12 cellular contexts compared by ENCODE assay signal in the genomic region with DNA sequence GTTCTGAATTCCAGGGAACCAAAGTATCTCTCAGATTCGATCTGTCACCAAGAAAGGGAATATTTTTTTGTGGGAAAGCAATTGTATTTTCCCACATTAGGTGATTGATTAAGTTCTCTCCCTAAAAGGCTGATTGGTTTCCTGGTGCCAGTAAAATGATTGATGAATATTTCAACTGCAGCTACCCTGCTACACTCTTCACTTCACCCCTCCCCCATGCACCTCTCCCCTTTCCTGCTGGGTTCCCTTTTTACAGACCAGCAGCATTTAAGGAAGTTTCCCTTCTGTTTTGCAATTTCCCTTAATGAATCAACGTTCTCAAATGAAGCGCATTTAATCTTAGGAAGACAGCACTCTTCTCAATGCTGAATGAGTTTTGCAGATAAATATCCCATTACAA. TPM values are rescaled to one million over a fixed set of nuclear protein-coding genes. Genes with fewer than 3 reads are reported as not detected.
A peak's percentile ranks its signal among the peaks of the same experiment; 100 is the strongest.
DNase-seq lines count a peak whose midpoint lies in the region; ATAC-seq, FAIRE-seq and TF ChIP-seq lines count a peak whose summit lies in the region.
"Had no signal": no experiment of that assay in that cellular context is flagged by ENCODE, and none has a peak within 500 bp of the region (broad histone marks: within the 10 kb centered on the region; RNA-seq: fewer than 3 reads in every experiment).

No MANE protein-coding gene starts in this region.

- TF ChIP-seq POLR2A in heart left ventricle (IDR thresholded peaks at IDR 0.05): no peak

- H3K9me2 ChIP-seq in Karpas-422 (replicated peaks; ENCODE audit: insufficient read depth, low read length): no peaks in the 10 kb centered on the region

- no peak for TF ChIP-seq CTCF in heart left ventricle (IDR thresholded peaks at IDR 0.05)

- H3K27me3 ChIP-seq in heart left ventricle (peaks cover 0 to 40% (median 0%) of the 10 kb centered on the region in 9 donors), Karpas-422 (ENCODE audit: low read length) (no peaks in the 10 kb centered on the region)

- H3K4me2 ChIP-seq in Karpas-422 (ENCODE audit: low read depth, low read length, poor library complexity, severe bottlenecking): no peak overlapping the region

- FAIRE-seq in frontal cortex (lab: Jason Lieb, UNC): no peak
- FAIRE-seq: bronchial epithelial cell had no signal

- H3K9me3 ChIP-seq in heart left ventricle (no peaks in the 10 kb centered on the region), Karpas-422 (ENCODE audit: low read length) (no peaks in the 10 kb centered on the region)

- H3K9ac ChIP-seq in Karpas-422 (ENCODE audit: low read length): no peak overlapping the region

- intact Hi-C loops in heart left ventricle (cut with DNase I) (loop anchor here in 1 of 10 donors (5.0 kb wide), 1 partner anchor 146 kb away; no protein-coding TSS in a partner anchor), cardiac septum (cut with DNase I) (no loop called here)

- H3K4me3 ChIP-seq in heart left ventricle (peak overlapping the region in 2 of 12 donors; percentile 8 to 10), Karpas-422 (ENCODE audit: low read length) (no peak overlapping the region)

- no peak overlapping the region for H3K4me3 Mint-ChIP-seq in activated T-cell treated with anti-CD3 and anti-CD28 coated beads, Interleukin-2, amount 50 U/mL, for 24 hours

- no peak overlapping the region for H3K27ac Mint-ChIP-seq in activated T-cell treated with anti-CD3 and anti-CD28 coated beads, Interleukin-2, amount 50 U/mL, for 24 hours
- H3K27ac Mint-ChIP-seq: activated T-helper 2 cell treated with anti-CD3 and anti-CD28 coated beads, Interferon-gamma antibody, Interleukin-2, Interleukin-4, amounts not matched to agents 10 μg/mL and 5 μg/mL and 100 μg/mL, durations not matched to agents 14 hours and 24 hours and 36 hours had no signal

- WGBS in heart left ventricle, 4 donors: 27 to 40% (median 31%) methylated on average over 3 of the region's 3 CpGs

- H4K20me1 ChIP-seq in Karpas-422 (ENCODE audit: insufficient read depth, low read depth, low read length): peaks cover 35% of the 10 kb centered on the region

- no peak overlapping the region for H2AFZ ChIP-seq in Karpas-422 (ENCODE audit: low read length)

- H3K4me1 ChIP-seq in heart left ventricle (peaks cover 0 to 16% (median 0%) of the 10 kb centered on the region in 12 donors), Karpas-422 (ENCODE audit: low read length) (peaks cover 3% of the 10 kb centered on the region; the same call in 1 of the 2 replicates)

- H3K36me3 Mint-ChIP-seq in activated T-cell treated with anti-CD3 and anti-CD28 coated beads, Interleukin-2, amount 50 U/mL, for 24 hours (ENCODE audit: low read depth): no peaks in the 10 kb centered on the region

- peak overlapping the region in 1 of 12 donors; percentile 63 for H3K27ac ChIP-seq in heart left ventricle
- H3K27ac ChIP-seq in Karpas-422 (ENCODE audit: low read length): no peak overlapping the region

- no peaks in the 10 kb centered on the region for H3K79me2 ChIP-seq in Karpas-422 (ENCODE audit: low read length)

- H3K36me3 ChIP-seq in heart left ventricle: no peaks in the 10 kb centered on the region
- H3K36me3 ChIP-seq in Karpas-422 (ENCODE audit: insufficient read depth, low read length): no peaks in the 10 kb centered on the region

- DNase-seq in heart left ventricle: peak in 1 of 5 donors; percentile 26
- no peak for DNase-seq in cardiac septum (ENCODE audit: low spot score)
- peak; percentile 62 for DNase-seq in UCSD-AML1 (lab: John Stamatoyannopoulos, UW; ENCODE audit: unreplicated experiment)
- DNase-seq in iPS-NIHi7 (ENCODE audit: extremely low spot score): peak; percentile 29
- no peak for DNase-seq in Karpas-422
- no peak for DNase-seq in activated T-cell treated with anti-CD3 and anti-CD28 coated beads, Interleukin-2, amount 50 U/mL, for 24 hours
- DNase-seq in frontal cortex (ENCODE audit: low spot score in 2 of 2): no peak
- DNase-seq in activated gamma-delta T cell treated with Interleukin-2 at 50 U/mL for 16 hours: no peak
- DNase-seq: NCI-H146 had no signal

- H3K9me3 Mint-ChIP-seq in activated T-cell treated with anti-CD3 and anti-CD28 coated beads, Interleukin-2, amount 50 U/mL, for 24 hours: no peaks in the 10 kb centered on the region
- H3K9me3 Mint-ChIP-seq: activated T-helper 2 cell treated with anti-CD3 and anti-CD28 coated beads, Interferon-gamma antibody, Interleukin-2, Interleukin-4, amounts not matched to agents 10 μg/mL and 5 μg/mL and 100 μg/mL, durations not matched to agents 14 hours and 24 hours and 36 hours had no signal

- peaks cover 87% of the 10 kb centered on the region for H3K27me3 Mint-ChIP-seq in activated T-cell treated with anti-CD3 and anti-CD28 coated beads, Interleukin-2, amount 50 U/mL, for 24 hours

- peak in 3 of 4 donors; percentile 34 to 61 (median 42) for ATAC-seq in heart left ventricle
- ATAC-seq: activated CD4-positive, CD25-positive, alpha-beta regulatory T cell treated with anti-CD3 and anti-CD28 coated beads, Interleukin-2, amount 50 U/mL, for 24 hours had no signal

- H3K4me1 Mint-ChIP-seq in activated T-cell treated with anti-CD3 and anti-CD28 coated beads, Interleukin-2, amount 50 U/mL, for 24 hours (ENCODE audit: low read depth): peaks cover 20% of the 10 kb centered on the region

RNA-seq across cellular contexts. Expression of gene NR6A1, which starts 13.1 kb away (rescaled TPM):
- total RNA-seq in heart left ventricle: 1 to 10 TPM; 1.1 to 5.7 (median 1.6) TPM
- under 1 TPM; 0.65 to 0.84 TPM for polyA plus RNA-seq in heart left ventricle
- total RNA-seq in cardiac septum: 2.2 TPM
- total RNA-seq in Karpas-422 (2014; rRNA removed; shearing (Covaris generic); ENCODE audit: low replicate concordance): 3.1 and 3.2 TPM in 2 replicates
- total RNA-seq in frontal cortex: 1.6 TPM

RNA-seq across cellular contexts. Expression of gene OLFML2A, which starts 18.9 kb away (rescaled TPM):
- total RNA-seq in heart left ventricle (10 to 100 TPM; 15.5 to 71.1 (median 37.3) TPM), cardiac septum (46.4 TPM), frontal cortex (1.6 TPM)
- polyA plus RNA-seq in heart left ventricle: 1 to 10 TPM; 8.5 to 9.9 TPM
- total RNA-seq in Karpas-422 (2014; rRNA removed; shearing (Covaris generic); ENCODE audit: low replicate concordance): not detected in 2 replicates
- total RNA-seq: activated T-helper 2 cell treated with anti-CD3 and anti-CD28 coated beads, Interferon-gamma antibody, Interleukin-2, Interleukin-4, amounts not matched to agents 10 μg/mL and 5 μg/mL and 100 μg/mL, durations not matched to agents 14 hours and 24 hours and 36 hours had no signal

Comparison
In these comparisons a context has a peak if more than half of its experiments do, and no peak if none do; other contexts are left out.
1. DNase-seq: peak in UCSD-AML1 (single experiment) and iPS-NIHi7 (single experiment); none in cardiac septum (single experiment), Karpas-422 (single experiment), activated T-cell treated with anti-CD3 and anti-CD28 coated beads, Interleukin-2, amount 50 U/mL, for 24 hours (single experiment), frontal cortex (0 of 2) and activated gamma-delta T cell treated with Interleukin-2 at 50 U/mL for 16 hours (single experiment).